2 cellular contexts compared by ENCODE assay signal in the genomic region with DNA sequence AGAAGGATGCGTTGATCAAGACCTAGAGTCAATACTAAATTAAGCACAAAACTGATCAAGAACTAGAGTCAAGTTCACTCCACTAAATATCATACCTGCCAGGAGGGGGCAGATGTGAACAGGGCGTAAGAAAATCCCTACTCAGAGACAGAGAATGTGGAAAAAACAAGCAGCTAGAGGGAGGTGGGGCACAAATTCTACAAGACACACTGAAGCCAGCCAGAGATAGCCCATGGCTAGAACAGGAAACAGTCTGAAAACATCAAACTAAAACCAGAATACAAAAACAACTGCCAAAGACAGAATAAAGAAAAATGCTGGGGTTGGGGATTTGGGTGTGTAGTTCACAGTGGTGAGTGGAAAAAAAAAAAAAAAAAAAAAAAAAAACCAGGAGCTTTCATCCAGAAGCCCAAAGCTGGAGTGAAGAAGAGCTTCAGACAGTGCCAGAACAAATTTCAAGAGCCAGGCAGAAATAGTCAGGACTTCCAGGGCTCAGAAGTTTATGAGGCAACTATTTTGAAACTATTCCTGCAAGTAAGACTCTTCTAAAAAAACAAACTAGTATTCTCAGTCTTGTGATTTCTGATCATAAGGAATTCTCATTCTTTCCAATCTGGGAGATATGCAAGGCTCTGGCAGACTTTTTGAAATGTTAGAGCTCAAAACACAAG.
TF ChIP-seq lines count a peak whose summit lies in the region.

No MANE protein-coding gene starts in this region.

TF ChIP-seq in HCT116, 20 proteins besides CTCF, POLR2A, EP300 and RAD21 (continued from another document):
- TF ChIP-seq, protein P1, sequence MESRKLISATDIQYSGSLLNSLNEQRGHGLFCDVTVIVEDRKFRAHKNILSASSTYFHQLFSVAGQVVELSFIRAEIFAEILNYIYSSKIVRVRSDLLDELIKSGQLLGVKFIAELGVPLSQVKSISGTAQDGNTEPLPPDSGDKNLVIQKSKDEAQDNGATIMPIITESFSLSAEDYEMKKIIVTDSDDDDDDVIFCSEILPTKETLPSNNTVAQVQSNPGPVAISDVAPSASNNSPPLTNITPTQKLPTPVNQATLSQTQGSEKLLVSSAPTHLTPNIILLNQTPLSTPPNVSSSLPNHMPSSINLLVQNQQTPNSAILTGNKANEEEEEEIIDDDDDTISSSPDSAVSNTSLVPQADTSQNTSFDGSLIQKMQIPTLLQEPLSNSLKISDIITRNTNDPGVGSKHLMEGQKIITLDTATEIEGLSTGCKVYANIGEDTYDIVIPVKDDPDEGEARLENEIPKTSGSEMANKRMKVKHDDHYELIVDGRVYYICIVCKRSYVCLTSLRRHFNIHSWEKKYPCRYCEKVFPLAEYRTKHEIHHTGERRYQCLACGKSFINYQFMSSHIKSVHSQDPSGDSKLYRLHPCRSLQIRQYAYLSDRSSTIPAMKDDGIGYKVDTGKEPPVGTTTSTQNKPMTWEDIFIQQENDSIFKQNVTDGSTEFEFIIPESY (IDR thresholded peaks at IDR 0.05; ENCODE audit: extremely low read depth, insufficient replicate concordance, low read length) = no peak
- TF ChIP-seq YY1 (IDR thresholded peaks at IDR 0.05; ENCODE audit: extremely low read depth, insufficient replicate concordance, low read depth, low read length) (peak; percentile 46), EZH2 (IDR thresholded peaks at IDR 0.05) (no peak), ELF1 (IDR thresholded peaks at IDR 0.05; ENCODE audit: borderline replicate concordance, low read depth) (no peak; the same call in 1 of the 2 replicates), EGR1 (IDR thresholded peaks at IDR 0.05; ENCODE audit: low read depth) (no peak), JUND (IDR thresholded peaks at IDR 0.05) (no peak; the same call in 1 of the 2 replicates), ZNF274 (IDR thresholded peaks at IDR 0.05; ENCODE audit: low read depth, low read length) (no peak), CBX3 (IDR thresholded peaks at IDR 0.05; ENCODE audit: low read depth) (peak; percentile 80; the same call in 1 of the 2 replicates), TCF7L2 (IDR thresholded peaks at IDR 0.05; ENCODE audit: borderline replicate concordance, extremely low read depth, insufficient read depth, insufficient read length) (no peak), EZH2phosphoT487 (IDR thresholded peaks at IDR 0.05; ENCODE audit: borderline replicate concordance) (no peak), SRF (IDR thresholded peaks at IDR 0.05; ENCODE audit: low read depth) (no peak), SP1 (IDR thresholded peaks at IDR 0.05; ENCODE audit: low read depth) (peak; percentile 46), ZFX (IDR thresholded peaks at IDR 0.05) (no peak), SIN3A (IDR thresholded peaks at IDR 0.05; ENCODE audit: low read depth) (no peak), POLR2AphosphoS5 (IDR thresholded peaks at IDR 0.05; ENCODE audit: low read depth, low read length) (no peak), ATF3 (IDR thresholded peaks at IDR 0.05) (no peak)
- TF ChIP-seq, protein P2, sequence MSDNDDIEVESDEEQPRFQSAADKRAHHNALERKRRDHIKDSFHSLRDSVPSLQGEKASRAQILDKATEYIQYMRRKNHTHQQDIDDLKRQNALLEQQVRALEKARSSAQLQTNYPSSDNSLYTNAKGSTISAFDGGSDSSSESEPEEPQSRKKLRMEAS (IDR thresholded peaks at IDR 0.05) = peak; percentile 26; the same call in 1 of the 2 replicates
- TF ChIP-seq, protein P3, sequence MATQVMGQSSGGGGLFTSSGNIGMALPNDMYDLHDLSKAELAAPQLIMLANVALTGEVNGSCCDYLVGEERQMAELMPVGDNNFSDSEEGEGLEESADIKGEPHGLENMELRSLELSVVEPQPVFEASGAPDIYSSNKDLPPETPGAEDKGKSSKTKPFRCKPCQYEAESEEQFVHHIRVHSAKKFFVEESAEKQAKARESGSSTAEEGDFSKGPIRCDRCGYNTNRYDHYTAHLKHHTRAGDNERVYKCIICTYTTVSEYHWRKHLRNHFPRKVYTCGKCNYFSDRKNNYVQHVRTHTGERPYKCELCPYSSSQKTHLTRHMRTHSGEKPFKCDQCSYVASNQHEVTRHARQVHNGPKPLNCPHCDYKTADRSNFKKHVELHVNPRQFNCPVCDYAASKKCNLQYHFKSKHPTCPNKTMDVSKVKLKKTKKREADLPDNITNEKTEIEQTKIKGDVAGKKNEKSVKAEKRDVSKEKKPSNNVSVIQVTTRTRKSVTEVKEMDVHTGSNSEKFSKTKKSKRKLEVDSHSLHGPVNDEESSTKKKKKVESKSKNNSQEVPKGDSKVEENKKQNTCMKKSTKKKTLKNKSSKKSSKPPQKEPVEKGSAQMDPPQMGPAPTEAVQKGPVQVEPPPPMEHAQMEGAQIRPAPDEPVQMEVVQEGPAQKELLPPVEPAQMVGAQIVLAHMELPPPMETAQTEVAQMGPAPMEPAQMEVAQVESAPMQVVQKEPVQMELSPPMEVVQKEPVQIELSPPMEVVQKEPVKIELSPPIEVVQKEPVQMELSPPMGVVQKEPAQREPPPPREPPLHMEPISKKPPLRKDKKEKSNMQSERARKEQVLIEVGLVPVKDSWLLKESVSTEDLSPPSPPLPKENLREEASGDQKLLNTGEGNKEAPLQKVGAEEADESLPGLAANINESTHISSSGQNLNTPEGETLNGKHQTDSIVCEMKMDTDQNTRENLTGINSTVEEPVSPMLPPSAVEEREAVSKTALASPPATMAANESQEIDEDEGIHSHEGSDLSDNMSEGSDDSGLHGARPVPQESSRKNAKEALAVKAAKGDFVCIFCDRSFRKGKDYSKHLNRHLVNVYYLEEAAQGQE (IDR thresholded peaks at IDR 0.05; ENCODE audit: low read depth) = no peak

TF ChIP-seq in SK-N-SH treated with all-trans-retinoic acid at 6 μM for 48 hours, 23 proteins besides CTCF, POLR2A, EP300 and RAD21 (continued from another document):
- TF ChIP-seq TSHZ2 (CRISPR knock-in tag; IDR thresholded peaks at IDR 0.05) (no peak), SNAI2 (CRISPR knock-in tag; IDR thresholded peaks at IDR 0.05) (no peak), ZFP3 (CRISPR knock-in tag; IDR thresholded peaks at IDR 0.05) (no peak), PATZ1 (CRISPR knock-in tag; IDR thresholded peaks at IDR 0.05; ENCODE audit: borderline replicate concordance) (no peak), ZNF8 (CRISPR knock-in tag; IDR thresholded peaks at IDR 0.05) (no peak), TCF4 (CRISPR knock-in tag; IDR thresholded peaks at IDR 0.05; ENCODE audit: borderline replicate concordance) (no peak), ISL1 (CRISPR knock-in tag; IDR thresholded peaks at IDR 0.05) (no peak), PPARA (CRISPR knock-in tag; IDR thresholded peaks at IDR 0.05; ENCODE audit: borderline replicate concordance) (no peak), GLIS3 (CRISPR knock-in tag; IDR thresholded peaks at IDR 0.05) (no peak), CSDC2 (CRISPR knock-in tag; IDR thresholded peaks at IDR 0.05) (no peak), ZNF565 (CRISPR knock-in tag; conservative IDR thresholded peaks at IDR 0.05; ENCODE audit: low read depth) (no peak), ZNF70 (CRISPR knock-in tag; IDR thresholded peaks at IDR 0.05) (no peak)
- TF ChIP-seq, protein P4, sequence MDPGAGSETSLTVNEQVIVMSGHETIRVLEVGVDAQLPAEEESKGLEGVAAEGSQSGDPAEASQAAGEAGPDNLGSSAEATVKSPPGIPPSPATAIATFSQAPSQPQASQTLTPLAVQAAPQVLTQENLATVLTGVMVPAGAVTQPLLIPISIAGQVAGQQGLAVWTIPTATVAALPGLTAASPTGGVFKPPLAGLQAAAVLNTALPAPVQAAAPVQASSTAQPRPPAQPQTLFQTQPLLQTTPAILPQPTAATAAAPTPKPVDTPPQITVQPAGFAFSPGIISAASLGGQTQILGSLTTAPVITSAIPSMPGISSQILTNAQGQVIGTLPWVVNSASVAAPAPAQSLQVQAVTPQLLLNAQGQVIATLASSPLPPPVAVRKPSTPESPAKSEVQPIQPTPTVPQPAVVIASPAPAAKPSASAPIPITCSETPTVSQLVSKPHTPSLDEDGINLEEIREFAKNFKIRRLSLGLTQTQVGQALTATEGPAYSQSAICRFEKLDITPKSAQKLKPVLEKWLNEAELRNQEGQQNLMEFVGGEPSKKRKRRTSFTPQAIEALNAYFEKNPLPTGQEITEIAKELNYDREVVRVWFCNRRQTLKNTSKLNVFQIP (CRISPR knock-in tag; IDR thresholded peaks at IDR 0.05; ENCODE audit: borderline replicate concordance, low read depth) = no peak
TF ChIP-seq in SK-N-SH treated with all-trans-retinoic acid at 6 μM for 48 hours: peak in this region for 0.
